1 cellular context compared by ENCODE assay signal in the genomic region with DNA sequence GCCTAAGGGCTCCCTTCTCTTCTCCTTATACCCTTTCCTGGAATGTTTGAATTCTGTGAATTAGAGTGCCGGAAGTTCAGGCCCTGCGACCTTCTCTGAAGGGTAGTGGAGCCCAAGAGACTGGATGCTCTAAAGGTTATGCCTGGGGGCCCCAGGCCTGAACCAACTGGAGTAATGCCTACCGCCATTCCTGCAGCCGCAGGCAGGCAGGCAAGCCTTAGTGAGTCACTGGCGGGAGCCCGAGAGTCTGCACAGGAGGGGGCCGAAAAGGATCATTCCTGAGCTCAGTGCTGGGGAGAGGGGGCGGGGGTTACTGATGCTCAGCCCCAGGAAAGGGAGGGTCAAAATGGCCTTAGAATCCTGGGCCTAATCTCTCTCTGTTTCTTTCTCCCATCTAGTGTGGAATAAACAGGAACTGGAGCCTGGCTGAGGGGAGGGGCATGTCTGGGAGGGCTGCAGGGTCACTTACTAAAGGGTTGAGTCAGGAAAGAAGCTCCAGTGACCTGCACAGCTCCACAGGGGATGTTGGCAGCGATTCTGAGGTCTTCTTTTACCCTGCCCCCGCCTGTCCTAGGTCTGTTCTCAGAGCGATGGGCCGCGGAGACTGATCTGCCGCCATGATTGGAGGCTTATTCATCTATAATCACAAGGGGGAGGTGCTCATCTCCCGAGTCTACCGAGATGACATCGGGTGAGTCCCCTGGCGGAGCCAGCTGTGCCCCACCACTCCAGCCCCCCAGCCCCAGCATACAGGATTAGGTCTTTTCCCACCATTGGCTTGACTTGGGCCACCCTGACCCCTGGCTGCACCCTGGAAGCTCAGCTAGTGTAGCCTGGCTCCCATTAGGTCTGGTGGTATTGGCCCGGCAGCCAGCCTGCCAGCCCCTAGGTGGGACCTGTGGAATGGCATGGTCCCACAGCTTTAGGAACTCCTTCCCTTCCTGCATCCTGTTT.
TF ChIP-seq lines count a peak whose summit lies in the region.

No MANE protein-coding gene starts in this region.

TF ChIP-seq in SK-N-SH, 30 proteins besides CTCF, POLR2A, EP300 and RAD21:
- TF ChIP-seq, protein P1, sequence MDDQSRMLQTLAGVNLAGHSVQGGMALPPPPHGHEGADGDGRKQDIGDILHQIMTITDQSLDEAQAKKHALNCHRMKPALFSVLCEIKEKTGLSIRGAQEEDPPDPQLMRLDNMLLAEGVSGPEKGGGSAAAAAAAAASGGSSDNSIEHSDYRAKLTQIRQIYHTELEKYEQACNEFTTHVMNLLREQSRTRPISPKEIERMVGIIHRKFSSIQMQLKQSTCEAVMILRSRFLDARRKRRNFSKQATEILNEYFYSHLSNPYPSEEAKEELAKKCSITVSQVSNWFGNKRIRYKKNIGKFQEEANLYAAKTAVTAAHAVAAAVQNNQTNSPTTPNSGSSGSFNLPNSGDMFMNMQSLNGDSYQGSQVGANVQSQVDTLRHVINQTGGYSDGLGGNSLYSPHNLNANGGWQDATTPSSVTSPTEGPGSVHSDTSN (IDR thresholded peaks at IDR 0.05): no peak; the same call in none of the 2 replicates
- TF ChIP-seq POLR2AphosphoS5 (IDR thresholded peaks at IDR 0.05; ENCODE audit: low read depth, low read length) (peak; percentile 70; the same call in 1 of the 2 replicates), FOSL2 (IDR thresholded peaks at IDR 0.05; ENCODE audit: borderline replicate concordance, low read depth) (peak; percentile 70; the same call in 1 of the 2 replicates), YY1 (IDR thresholded peaks at IDR 0.05; ENCODE audit: low read depth) (peak; percentile 84), FOXJ3 (CRISPR knock-in tag; IDR thresholded peaks at IDR 0.05) (no peak), MEF2A (IDR thresholded peaks at IDR 0.05; ENCODE audit: borderline replicate concordance, low read depth) (no peak), GABPA (IDR thresholded peaks at IDR 0.05; ENCODE audit: low read depth) (peak; percentile 48), TCF12 (IDR thresholded peaks at IDR 0.05) (peak; percentile 30; the same call in 1 of the 2 replicates), TAF1 (IDR thresholded peaks at IDR 0.05; ENCODE audit: borderline replicate concordance, low read depth, low read length) (peak; percentile 87), SIN3A (IDR thresholded peaks at IDR 0.05; ENCODE audit: borderline replicate concordance, low read depth, low read length) (peak; percentile 65; the same call in 1 of the 2 replicates), MXI1 (IDR thresholded peaks at IDR 0.05; ENCODE audit: low read depth, low read length) (0 out of 2 replicates have a peak, but pooled peaks have one; percentile 34), ELF1 (IDR thresholded peaks at IDR 0.05) (peak; percentile 53; the same call in 1 of the 2 replicates), JUND (IDR thresholded peaks at IDR 0.05) (peak; percentile 66; the same call in 1 of the 2 replicates)
- TF ChIP-seq, protein P2, sequence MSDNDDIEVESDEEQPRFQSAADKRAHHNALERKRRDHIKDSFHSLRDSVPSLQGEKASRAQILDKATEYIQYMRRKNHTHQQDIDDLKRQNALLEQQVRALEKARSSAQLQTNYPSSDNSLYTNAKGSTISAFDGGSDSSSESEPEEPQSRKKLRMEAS (IDR thresholded peaks at IDR 0.05; ENCODE audit: low read depth): peak; percentile 79
- TF ChIP-seq, protein P3, sequence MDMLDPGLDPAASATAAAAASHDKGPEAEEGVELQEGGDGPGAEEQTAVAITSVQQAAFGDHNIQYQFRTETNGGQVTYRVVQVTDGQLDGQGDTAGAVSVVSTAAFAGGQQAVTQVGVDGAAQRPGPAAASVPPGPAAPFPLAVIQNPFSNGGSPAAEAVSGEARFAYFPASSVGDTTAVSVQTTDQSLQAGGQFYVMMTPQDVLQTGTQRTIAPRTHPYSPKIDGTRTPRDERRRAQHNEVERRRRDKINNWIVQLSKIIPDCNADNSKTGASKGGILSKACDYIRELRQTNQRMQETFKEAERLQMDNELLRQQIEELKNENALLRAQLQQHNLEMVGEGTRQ (IDR thresholded peaks at IDR 0.05; ENCODE audit: borderline replicate concordance, low read depth, low read length): no peak
- TF ChIP-seq, protein P4, sequence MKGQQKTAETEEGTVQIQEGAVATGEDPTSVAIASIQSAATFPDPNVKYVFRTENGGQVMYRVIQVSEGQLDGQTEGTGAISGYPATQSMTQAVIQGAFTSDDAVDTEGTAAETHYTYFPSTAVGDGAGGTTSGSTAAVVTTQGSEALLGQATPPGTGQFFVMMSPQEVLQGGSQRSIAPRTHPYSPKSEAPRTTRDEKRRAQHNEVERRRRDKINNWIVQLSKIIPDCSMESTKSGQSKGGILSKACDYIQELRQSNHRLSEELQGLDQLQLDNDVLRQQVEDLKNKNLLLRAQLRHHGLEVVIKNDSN (IDR thresholded peaks at IDR 0.05; ENCODE audit: borderline replicate concordance, low read depth): no peak
TF ChIP-seq in SK-N-SH: peak in this region for 11.
